In genomic region chr1:214801191-214801590, GRCh38 we compare ENCODE assay signal across 14 cellular contexts.
"Had no signal": no experiment of that assay in that cellular context is flagged by ENCODE, and none has a peak within 500 bp of the region (broad histone marks: within the 10 kb centered on the region; RNA-seq: fewer than 3 reads in every experiment).

No MANE protein-coding gene starts in this region.

- H3K4me2 ChIP-seq: hepatocyte, neural progenitor cell had no signal

- H3K9ac ChIP-seq: neural progenitor cell had no signal

- H2AFZ ChIP-seq: hepatocyte, neural progenitor cell had no signal

- H3K27me3 Mint-ChIP-seq: effector memory CD8-positive, alpha-beta T cell; stimulated activated naive B cell treated with anti-CD40 and anti-IgM and Interleukin-4, amounts not matched to agents 10 μg/mL and 1 μg/mL and 100 μg/mL, for 72 hours; T-helper 17 cell had no signal

- H3K36me3 Mint-ChIP-seq: neural progenitor cell; stimulated activated naive B cell treated with anti-CD40 and anti-IgM and Interleukin-4, amounts not matched to agents 10 μg/mL and 1 μg/mL and 100 μg/mL, for 72 hours had no signal

- H3K4me1 ChIP-seq: neural progenitor cell, right lobe of liver, upper lobe of left lung had no signal

- H3K4me3 Mint-ChIP-seq: activated naive CD8-positive, alpha-beta T cell; effector memory CD8-positive, alpha-beta T cell; naive thymus-derived CD4-positive, alpha-beta T cell; neural progenitor cell; stimulated activated naive B cell treated with anti-CD40 and anti-IgM and Interleukin-4, amounts not matched to agents 10 μg/mL and 1 μg/mL and 100 μg/mL, for 72 hours; T-helper 17 cell had no signal

- H3K27ac ChIP-seq: hepatocyte, neural progenitor cell, right lobe of liver, thoracic aorta, upper lobe of left lung had no signal

- ATAC-seq: effector memory CD8-positive, alpha-beta T cell; left cardiac atrium; naive thymus-derived CD4-positive, alpha-beta T cell; right lobe of liver; stimulated activated naive B cell treated with anti-CD40 and anti-IgM and Interleukin-4, amounts not matched to agents 10 μg/mL and 1 μg/mL and 100 μg/mL, for 72 hours; T-helper 17 cell had no signal

- H3K4me1 Mint-ChIP-seq: neural progenitor cell; stimulated activated naive B cell treated with anti-CD40 and anti-IgM and Interleukin-4, amounts not matched to agents 10 μg/mL and 1 μg/mL and 100 μg/mL, for 72 hours; T-helper 17 cell had no signal

- H3K4me3 ChIP-seq: hepatocyte, neural progenitor cell, right lobe of liver, thoracic aorta, upper lobe of left lung had no signal

- H3K9me3 ChIP-seq: right lobe of liver had no signal

- H3K79me2 ChIP-seq: hepatocyte had no signal

- H3K36me3 ChIP-seq: neural progenitor cell, right lobe of liver, thoracic aorta, upper lobe of left lung had no signal

- H3K27ac Mint-ChIP-seq: activated naive CD8-positive, alpha-beta T cell; effector memory CD8-positive, alpha-beta T cell; naive thymus-derived CD4-positive, alpha-beta T cell; neural progenitor cell; stimulated activated naive B cell treated with anti-CD40 and anti-IgM and Interleukin-4, amounts not matched to agents 10 μg/mL and 1 μg/mL and 100 μg/mL, for 72 hours; T-helper 17 cell had no signal

- H3K27me3 ChIP-seq: hepatocyte, neural progenitor cell, right lobe of liver, upper lobe of left lung had no signal

- DNase-seq: activated CD4-positive, alpha-beta T cell treated with anti-CD3 and anti-CD28 coated beads, Interleukin-2, amount 50 U/mL, for 48 hours; caudate nucleus; effector memory CD8-positive, alpha-beta T cell; left cardiac atrium; mesendoderm; naive thymus-derived CD4-positive, alpha-beta T cell; right lobe of liver; stimulated activated naive B cell treated with anti-CD40 and anti-IgM and Interleukin-4, amounts not matched to agents 10 μg/mL and 1 μg/mL and 100 μg/mL, for 72 hours; T-helper 17 cell; upper lobe of left lung had no signal
